In genomic region chr1:208212893-208213292, GRCh38 we compare ENCODE assay signal across 18 cellular contexts. TPM values are rescaled to one million over a fixed set of nuclear protein-coding genes. Genes with fewer than 3 reads are reported as not detected.
A peak's percentile ranks its signal among the peaks of the same experiment; 100 is the strongest.
DNase-seq lines count a peak whose midpoint lies in the region; ATAC-seq, FAIRE-seq and TF ChIP-seq lines count a peak whose summit lies in the region.
"Had no signal": no experiment of that assay in that cellular context is flagged by ENCODE, and none has a peak within 500 bp of the region (broad histone marks: within the 10 kb centered on the region; RNA-seq: fewer than 3 reads in every experiment).

No MANE protein-coding gene starts in this region.

- H2BK12ac ChIP-seq in H1 (ENCODE audit: low read depth, low read length): no peak overlapping the region

- FAIRE-seq in H1 (lab: Jason Lieb, UNC): no peak
- FAIRE-seq: GM19239 had no signal

- H4K8ac ChIP-seq in H1 (ENCODE audit: extremely low read depth, insufficient read depth, low read length): no peak overlapping the region

- H4K5ac ChIP-seq in H1 (ENCODE audit: insufficient read length, low read depth, low read length): no peak overlapping the region

- DNase-seq in heart right ventricle: no peak
- DNase-seq in Right ventricle myocardium superior: no peak
- DNase-seq in H1 (ENCODE audit: low read depth in 1 of 2, low spot score in 2 of 2): no peak
- no peak for DNase-seq in gastrocnemius medialis
- no peak for DNase-seq in HT-29 (ENCODE audit: low spot score)
- no peak for DNase-seq in NOMO-1 treated with dmso at 0.1 percent for 144 hours (lab: John Stamatoyannopoulos, UW; ENCODE audit: unreplicated experiment)
- DNase-seq: Calu3; CD8-positive, alpha-beta T cell; GF-D8; NCI-H1417 treated with DMSO at 0.1 percent for 48 hours; NCI-H187 treated with DMSO at 0.1 percent for 48 hours; NCI-H2227 treated with DMSO at 0.1 percent for 48 hours; NCI-H510A treated with DMSO at 0.1 percent for 48 hours; NCI-H82; SIG-M5 had no signal

- no peak overlapping the region for H4K91ac ChIP-seq in H1 (replicated peaks; ENCODE audit: insufficient read length, low read length)

- no peak overlapping the region for H3K14ac ChIP-seq in H1 (ENCODE audit: insufficient read length)

- H4K20me1 ChIP-seq in H1 (replicated peaks in 1 of 2; ENCODE audit: control insufficient read depth in 1 of 2, insufficient read depth in 2 of 2, low read length in 2 of 2): no peaks in the 10 kb centered on the region
- H4K20me1 ChIP-seq: BLaER1 had no signal

- ATAC-seq in heart right ventricle: no peak
- ATAC-seq in Right ventricle myocardium superior (ENCODE audit: poor library complexity): no peak
- no peak for ATAC-seq in gastrocnemius medialis
- ATAC-seq in GM21825 (IDR thresholded peaks at IDR 0.05; ENCODE audit: unreplicated experiment): no peak
- ATAC-seq: CD8-positive, alpha-beta T cell had no signal

- TF ChIP-seq CTCF in heart right ventricle (IDR thresholded peaks at IDR 0.05): no peak
- TF ChIP-seq CTCF in H1 (IDR thresholded peaks at IDR 0.05; ENCODE audit: control extremely low read depth in 1 of 3, insufficient read depth in 1 of 3, low read depth in 1 of 3, low read length in 3 of 3): no peak
- no peak for TF ChIP-seq CTCF in gastrocnemius medialis (IDR thresholded peaks at IDR 0.05 in 4 of 5, conservative IDR thresholded peaks at IDR 0.05 in 1 of 5)

- H3K4me1 ChIP-seq in heart right ventricle (peaks cover 15 to 90% (median 61%) of the 10 kb centered on the region in 9 donors), H1 (replicated peaks in 1 of 4; ENCODE audit: control insufficient read depth in 3 of 4, insufficient read depth in 4 of 4, low read length in 3 of 4) (peaks cover 0 to 2% (median 0%) of the 10 kb centered on the region in 4 experiments; a peak in 1 of 7 replicates), gastrocnemius medialis (peaks cover 14 to 41% of the 10 kb centered on the region in 2 donors)

- H3K79me2 ChIP-seq in H1 (ENCODE audit: control insufficient read depth in 1 of 2, insufficient read depth in 2 of 2, low read length in 2 of 2): no peaks in the 10 kb centered on the region

- no peak overlapping the region for H3K56ac ChIP-seq in H1 (replicated peaks; ENCODE audit: insufficient read length, low read depth, low read length)

- no peak overlapping the region for H2BK15ac ChIP-seq in H1 (ENCODE audit: low read length)

- WGBS in heart right ventricle, 2 donors: 100% methylated on average over 1 of the region's 1 CpG
- 90% methylated on average over 1 of the region's 1 CpG; no CpG with 5 or more reads in 1 of the 2 experiments for WGBS in H1 (ENCODE audit: extremely low coverage in 1 of 2, insufficient coverage in 1 of 2, insufficient read length in 1 of 2, insufficient replicate concordance in 2 of 2, low coverage in 1 of 2, low lambda C conversion rate in 2 of 2, missing lambda C conversion rate in 1 of 2), 2 experiments

- no peak overlapping the region for H2AFZ ChIP-seq in H1 (ENCODE audit: low read length)

- in situ Hi-C loops in gastrocnemius medialis (cut with MboI; ENCODE audit: low sequenced_read_pairs in 4 of 4): no loop called here

- CTCF ChIA-PET in H1 (lab: Charles Lee; ENCODE audit: partially characterized antibody): interaction anchor here (0.7 to 3.8 kb wide), 18 partner anchors 8 to 990 kb away, joined by 3 to 22 read pairs (median 4); no protein-coding TSS in a partner anchor

- no peak overlapping the region for H3K4me3 ChIP-seq in heart right ventricle
- H3K4me3 ChIP-seq in H1 (ENCODE audit: extremely low read depth in 1 of 4, insufficient read depth in 2 of 4, low read depth in 3 of 4, low read length in 4 of 4): no peak overlapping the region
- H3K4me3 ChIP-seq in gastrocnemius medialis: no peak overlapping the region
- H3K4me3 ChIP-seq: BLaER1 had no signal

- peak overlapping the region in 8 of 10 donors; percentile 1 to 88 (median 56) for H3K27ac ChIP-seq in heart right ventricle
- H3K27ac ChIP-seq in H1 (ENCODE audit: low read depth, low read length): no peak overlapping the region
- peak overlapping the region in 3 of 4 donors; percentile 29 to 45 (median 40) for H3K27ac ChIP-seq in gastrocnemius medialis

- H3K9ac ChIP-seq in H1 (replicated peaks in 1 of 4; ENCODE audit: extremely low read depth in 1 of 4, low read depth in 3 of 4, low read length in 3 of 4): no peak overlapping the region
- H3K9ac ChIP-seq: BLaER1 had no signal

- TF ChIP-seq POLR2A in H1 (IDR thresholded peaks at IDR 0.05; ENCODE audit: control extremely low read depth in 1 of 2, low read depth in 2 of 2, low read length in 2 of 2) (no peak), gastrocnemius medialis (IDR thresholded peaks at IDR 0.05) (no peak)

- intact Hi-C loops in heart right ventricle (cut with DNase I) (no loop called here), Right ventricle myocardium superior (cut with DNase I) (no loop called here), gastrocnemius medialis (cut with DNase I; ENCODE audit: low total_unique reads) (no loop called here)

- no peak overlapping the region for H3K4ac ChIP-seq in H1 (replicated peaks; ENCODE audit: insufficient read length, low read depth, low read length)

- no peak overlapping the region for H3K23ac ChIP-seq in H1 (ENCODE audit: insufficient read length)

- POLR2A ChIA-PET in H1 (lab: Charles Lee; ENCODE audit: partially characterized antibody): no interaction called here

- H3K27me3 ChIP-seq in heart right ventricle (no peaks in the 10 kb centered on the region), H1 (replicated peaks in 1 of 4; ENCODE audit: control insufficient read depth in 3 of 4, extremely low read depth in 1 of 4, insufficient read depth in 3 of 4, low read length in 3 of 4) (no peaks in the 10 kb centered on the region), gastrocnemius medialis (no peaks in the 10 kb centered on the region)
- H3K27me3 ChIP-seq: BLaER1 had no signal

- no peaks in the 10 kb centered on the region for H3K79me1 ChIP-seq in H1 (ENCODE audit: low read depth, low read length)

- H2AK5ac ChIP-seq in H1 (ENCODE audit: low read depth, low read length): no peak overlapping the region

- H3K4me2 ChIP-seq in H1 (ENCODE audit: insufficient read depth in 1 of 2, low read depth in 2 of 2, low read length in 2 of 2): no peak overlapping the region

- no peak overlapping the region for H3K18ac ChIP-seq in H1 (ENCODE audit: extremely low read depth, low read length)

- H2BK5ac ChIP-seq in H1 (ENCODE audit: low read depth, low read length): 0 out of 2 replicates have a peak overlapping the region, but pooled peaks have one; percentile 6

- H3K36me3 ChIP-seq in heart right ventricle (peaks cover 0 to 77% (median 21%) of the 10 kb centered on the region in 9 donors), H1 (ENCODE audit: control insufficient read depth in 2 of 4, insufficient read depth in 4 of 4, low read length in 3 of 4) (no peaks in the 10 kb centered on the region), gastrocnemius medialis (peaks cover 0 to 45% of the 10 kb centered on the region in 2 donors)
- H3K36me3 ChIP-seq: BLaER1 had no signal

- H3K9me3 ChIP-seq in heart right ventricle (no peaks in the 10 kb centered on the region), H1 (ENCODE audit: insufficient read depth in 2 of 2, low read depth in 1 of 2, low read length in 1 of 2) (no peaks in the 10 kb centered on the region), gastrocnemius medialis (no peaks in the 10 kb centered on the region)
- H3K9me3 ChIP-seq: BLaER1 had no signal

- TF ChIP-seq EP300 in H1 (IDR thresholded peaks at IDR 0.05; ENCODE audit: borderline replicate concordance in 1 of 2, low read depth in 2 of 2, low read length in 2 of 2): no peak

- H3K23me2 ChIP-seq in H1 (ENCODE audit: low read depth, low read length): peaks cover 3% of the 10 kb centered on the region; the same call in 1 of the 2 replicates

- no peak for TF ChIP-seq RAD21 in H1 (IDR thresholded peaks at IDR 0.05 in 1 of 2, conservative IDR thresholded peaks at IDR 0.05 in 1 of 2; ENCODE audit: low read depth in 2 of 2, low read length in 2 of 2)

- H2BK20ac ChIP-seq in H1 (ENCODE audit: low read length): no peak overlapping the region

- H2BK120ac ChIP-seq in H1 (replicated peaks; ENCODE audit: low read depth, low read length): no peak overlapping the region

TF ChIP-seq in H1, 55 proteins besides CTCF, POLR2A, EP300 and RAD21:
- TF ChIP-seq NANOG (IDR thresholded peaks at IDR 0.05; ENCODE audit: insufficient read depth, low read depth, low read length, poor library complexity, severe bottlenecking) (no peak), HDAC6 (IDR thresholded peaks at IDR 0.05; ENCODE audit: low read depth, low read length) (no peak)

RNA-seq across cellular contexts. Expression of gene PLXNA2, which starts 31.3 kb away (rescaled TPM):
- total RNA-seq in heart right ventricle: 10 to 100 TPM; 13.4 to 31.6 (median 18.3) TPM
- 10 to 100 TPM in 1 of 2 donors, 1 to 10 TPM in 1; 6.1 to 11.0 TPM for polyA plus RNA-seq in heart right ventricle
- 14.4 TPM for total RNA-seq in Right ventricle myocardium superior
- total RNA-seq in H1 (2021; fragmentation: NEBNext Ultra II Directional; extraction: Animal tissue kit (Norgen Biotek cat#: 25700)): 1.5 and 2.0 TPM in 2 replicates
- polyA plus RNA-seq in H1 (2011; rRNA removed): 0.33 and 0.71 TPM in 2 replicates
- polyA plus RNA-seq in H1 (2011; cell fraction: cytosol; rRNA removed): 0.47 TPM
- 1.8 TPM for polyA plus RNA-seq in H1 (2011; cell fraction: nucleus; rRNA removed)
- 0.53 to 0.99 TPM (median 0.61 TPM) in 4 replicates for polyA plus RNA-seq in H1 (2012, experiment 1 of 2)
- 0.34 TPM for polyA plus RNA-seq in H1 (2012, experiment 2 of 2)
- 0.65 TPM for polyA plus RNA-seq in H1 (2013, experiment 1 of 2)
- 0.48 TPM for polyA plus RNA-seq in H1 (2013, experiment 2 of 2)
- 1.0 and 1.5 TPM in 2 replicates for polyA minus RNA-seq in H1 (2011; rRNA and poly(A)+ RNA removed)
- polyA minus RNA-seq in H1 (2011; cell fraction: cytosol; rRNA and poly(A)+ RNA removed): 0.44 TPM
- polyA minus RNA-seq in H1 (2011; cell fraction: nucleus; rRNA and poly(A)+ RNA removed): 2.5 TPM
- total RNA-seq in gastrocnemius medialis: 10 to 100 TPM; 12.4 to 20.0 (median 16.2) TPM
- 21.1 and 25.5 TPM in 2 replicates for total RNA-seq in HT-29 (2014; rRNA removed; shearing (Covaris generic))
